ENCODE assay signal across 9 cellular contexts in the genomic region with DNA sequence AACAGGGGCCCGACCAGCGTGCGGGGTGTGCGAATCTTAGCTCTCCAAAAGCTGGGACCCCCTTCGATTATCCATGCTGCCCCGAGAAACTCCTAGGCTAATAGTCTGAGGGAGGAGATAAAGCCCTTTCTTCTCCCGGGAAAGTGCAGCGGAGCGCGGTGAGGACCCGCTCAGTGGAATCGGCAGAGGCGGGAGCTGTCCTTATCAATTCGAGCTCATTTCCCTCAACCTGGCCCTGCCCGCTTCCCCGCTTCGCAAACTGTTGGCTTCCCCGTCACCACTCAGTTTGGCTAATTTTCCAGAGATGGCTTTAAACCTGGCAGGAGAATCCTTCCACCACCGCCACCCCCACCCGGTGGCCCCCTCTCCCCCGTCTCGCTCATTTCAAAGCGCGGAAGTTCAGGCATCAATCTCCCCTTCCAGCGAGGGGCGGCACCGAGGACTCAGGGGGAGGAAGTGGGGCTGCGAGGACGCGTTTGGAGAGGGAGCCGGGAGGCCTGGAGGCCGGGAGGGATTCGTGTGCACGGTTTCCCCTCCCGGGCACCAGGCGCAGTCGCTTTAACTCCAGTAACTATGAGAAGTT. TPM values are rescaled to one million over a fixed set of nuclear protein-coding genes. Genes with fewer than 3 reads are reported as not detected.
A peak's percentile ranks its signal among the peaks of the same experiment; 100 is the strongest.
DNase-seq lines count a peak whose midpoint lies in the region; ATAC-seq lines count a peak whose summit lies in the region.
"Had no signal": no experiment of that assay in that cellular context is flagged by ENCODE, and none has a peak within 500 bp of the region (broad histone marks: within the 10 kb centered on the region; RNA-seq: fewer than 3 reads in every experiment).

No MANE protein-coding gene starts in this region.

- H3K9ac ChIP-seq in iPS-18a (ENCODE audit: low read length), result peak overlapping the region; percentile 64

- peak overlapping the region; percentile 88 for H3K4me3 ChIP-seq in iPS-18a (ENCODE audit: low read length)
- H3K4me3 ChIP-seq: SJSA1 had no signal

- ATAC-seq in T-cell (replicated peaks in 1 of 4) (peak in 1 of 4 experiments; percentile 29), HG02642 (IDR thresholded peaks at IDR 0.05; ENCODE audit: poor library complexity, unreplicated experiment) (no peak), GM21737 (IDR thresholded peaks at IDR 0.05; ENCODE audit: unreplicated experiment) (no peak)
- peak; percentile 32 for ATAC-seq in stimulated activated memory B cell treated with anti-CD40 and anti-IgM and Interleukin-4, amounts not matched to agents 10 μg/mL and 1 μg/mL and 100 μg/mL, for 72 hours

- CTCF ChIA-PET in T-cell (lab: Charles Lee), result no interaction called here

- H3K27ac ChIP-seq in iPS-18a (ENCODE audit: low read length), result no peak overlapping the region
- H3K27ac ChIP-seq: SJSA1 had no signal

- DNase-seq in NCI-H82 (lab: John Stamatoyannopoulos, UW) (peak; percentile 60), NCI-H82 treated with DMSO at 0.1 percent for 48 hours (lab: John Stamatoyannopoulos, UW; ENCODE audit: unreplicated experiment) (no peak), T-cell (no peak)
- DNase-seq in activated naive CD4-positive, alpha-beta T cell treated with Interleukin-2 at 50 U/mL for 16 hours, result no peak

- H3K27me3 ChIP-seq in iPS-18a (ENCODE audit: control insufficient read depth, insufficient read depth, low read length), result peaks cover 61% of the 10 kb centered on the region

- H3K36me3 ChIP-seq in iPS-18a (ENCODE audit: control insufficient read depth, low read depth, low read length), result no peaks in the 10 kb centered on the region
- H3K36me3 ChIP-seq: SJSA1 had no signal

- H3K27ac Mint-ChIP-seq in T-cell, result no peak overlapping the region
- H3K27ac Mint-ChIP-seq in stimulated activated memory B cell treated with anti-CD40 and anti-IgM and Interleukin-4, amounts not matched to agents 10 μg/mL and 1 μg/mL and 100 μg/mL, for 72 hours, result peak overlapping the region; percentile 88

- H3K9me3 ChIP-seq in iPS-18a (ENCODE audit: control insufficient read depth, low read depth, low read length), result no peaks in the 10 kb centered on the region
- H3K9me3 ChIP-seq: SJSA1 had no signal

- H3K4me3 Mint-ChIP-seq in T-cell, result peak overlapping the region; percentile 55 to 65 (median 58)
- peak overlapping the region; percentile 97 for H3K4me3 Mint-ChIP-seq in stimulated activated memory B cell treated with anti-CD40 and anti-IgM and Interleukin-4, amounts not matched to agents 10 μg/mL and 1 μg/mL and 100 μg/mL, for 72 hours

- peaks cover 41% of the 10 kb centered on the region for H3K4me1 ChIP-seq in iPS-18a (ENCODE audit: control insufficient read depth, low read depth, low read length)
- H3K4me1 ChIP-seq: SJSA1 had no signal

- peaks cover 41 to 45% of the 10 kb centered on the region in 2 donors for H3K27me3 Mint-ChIP-seq in T-cell
- H3K27me3 Mint-ChIP-seq in stimulated activated memory B cell treated with anti-CD40 and anti-IgM and Interleukin-4, amounts not matched to agents 10 μg/mL and 1 μg/mL and 100 μg/mL, for 72 hours, result no peaks in the 10 kb centered on the region

- H3K4me1 Mint-ChIP-seq in T-cell, result peaks cover 13 to 23% (median 15%) of the 10 kb centered on the region in 3 donors
- H3K4me1 Mint-ChIP-seq in stimulated activated memory B cell treated with anti-CD40 and anti-IgM and Interleukin-4, amounts not matched to agents 10 μg/mL and 1 μg/mL and 100 μg/mL, for 72 hours, result peaks cover 57% of the 10 kb centered on the region

- H3K36me3 Mint-ChIP-seq in T-cell, result no peaks in the 10 kb centered on the region
- no peaks in the 10 kb centered on the region for H3K36me3 Mint-ChIP-seq in stimulated activated memory B cell treated with anti-CD40 and anti-IgM and Interleukin-4, amounts not matched to agents 10 μg/mL and 1 μg/mL and 100 μg/mL, for 72 hours

- POLR2A ChIA-PET in T-cell (lab: Charles Lee), result no interaction called here

- H3K9me3 Mint-ChIP-seq in T-cell, result no peaks in the 10 kb centered on the region
- no peaks in the 10 kb centered on the region for H3K9me3 Mint-ChIP-seq in stimulated activated memory B cell treated with anti-CD40 and anti-IgM and Interleukin-4, amounts not matched to agents 10 μg/mL and 1 μg/mL and 100 μg/mL, for 72 hours

RNA-seq across cellular contexts. Expression of a gene that starts 1.6 kb away (rescaled TPM):
- total RNA-seq in T-cell, result 1 to 10 TPM in 1 of 5 donors, under 1 TPM in 4; 0.35 to 1.4 (median 0.57) TPM
- total RNA-seq: SJSA1 had no signal
